ENCODE assay signal across 8 cellular contexts in the genomic region with DNA sequence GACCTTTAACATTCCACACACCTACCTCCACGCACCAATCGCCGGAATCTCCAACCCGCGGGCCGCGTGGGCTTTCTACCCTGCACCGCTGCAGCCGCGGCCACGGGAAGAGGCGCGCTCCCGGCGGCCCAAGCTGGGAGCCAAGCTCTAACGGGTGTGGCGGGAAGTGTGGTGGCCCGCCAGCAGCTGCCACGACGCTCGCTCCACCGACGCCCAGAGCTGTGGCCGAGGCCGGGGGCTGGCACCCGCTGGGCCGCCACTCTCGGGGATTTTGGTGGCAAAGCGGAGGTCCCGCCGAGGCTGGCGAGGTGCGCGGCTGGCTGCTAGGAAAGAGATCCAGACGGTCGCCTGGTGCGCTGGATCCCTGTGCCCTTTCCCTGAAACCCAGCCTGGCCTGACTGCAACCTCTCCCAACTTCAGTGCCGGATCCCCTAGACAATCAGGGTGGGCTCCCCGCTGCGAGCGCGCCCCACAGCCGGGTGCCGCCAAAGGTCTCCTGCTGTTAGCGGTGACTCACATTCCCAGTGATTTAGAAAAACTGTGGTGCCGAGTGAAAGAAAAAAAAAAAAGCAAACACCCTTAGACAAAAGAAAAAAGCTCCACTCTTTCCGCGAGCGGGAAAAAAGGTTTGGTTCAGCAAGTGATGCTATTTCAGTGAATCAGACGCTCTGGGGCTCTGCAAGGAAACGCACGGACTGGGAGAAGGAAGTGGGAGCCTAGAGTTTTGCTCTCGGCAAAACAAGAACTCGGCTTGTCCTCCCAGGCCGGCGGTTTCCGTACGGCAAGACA. TPM values are rescaled to one million over a fixed set of nuclear protein-coding genes. Genes with fewer than 3 reads are reported as not detected.
DNase-seq lines count a peak whose midpoint lies in the region; ATAC-seq and TF ChIP-seq lines count a peak whose summit lies in the region.

No MANE protein-coding gene starts in this region.

- no peaks in the 10 kb centered on the region; the same call in 1 of the 2 replicates for H3K27me3 ChIP-seq in MM.1S (replicated peaks; ENCODE audit: insufficient read depth, low read length)
- H3K27me3 ChIP-seq in heart right ventricle: peaks cover 0 to 77% (median 45%) of the 10 kb centered on the region in 7 donors
- H3K27me3 ChIP-seq in psoas muscle (ENCODE audit: insufficient read depth in 3 of 3, low read length in 2 of 3): peaks cover 0 to 7% (median 0%) of the 10 kb centered on the region in 3 donors

- CTCF ChIA-PET in activated naive CD4-positive, alpha-beta T cell treated with anti-CD3 and anti-CD28 coated beads, Interleukin-2, amount 10 ng/mL, durations not matched to agents 7 days and 5 days (lab: Charles Lee): interaction anchor here (0.6 to 2.0 kb wide), 6 partner anchors 18 to 584 kb away, joined by 3 to 6 read pairs (median 4); no protein-coding TSS in a partner anchor
- CTCF ChIA-PET in GM10248 (lab: Yijun Ruan, JAX): interaction anchor here (1.1 to 1.5 kb wide), 3 partner anchors 10 to 264 kb away, joined by 3 read pairs; no protein-coding TSS in a partner anchor

- H3K4me1 ChIP-seq in MM.1S (ENCODE audit: low read length) (no peaks in the 10 kb centered on the region), heart right ventricle (peaks cover 0 to 51% (median 47%) of the 10 kb centered on the region in 9 donors), psoas muscle (peaks cover 15% of the 10 kb centered on the region)

- H4K20me1 ChIP-seq in MM.1S (ENCODE audit: insufficient read depth, low read length): peaks cover 11% of the 10 kb centered on the region; the same call in 1 of the 2 replicates

- no peak overlapping the region for H2AFZ ChIP-seq in MM.1S (ENCODE audit: low read length)

- H3K4me3 Mint-ChIP-seq in CD14-positive monocyte: peak overlapping the region; percentile 92 to 98
- peak overlapping the region; percentile 64 for H3K4me3 Mint-ChIP-seq in activated naive CD4-positive, alpha-beta T cell treated with anti-CD3 and anti-CD28 coated beads, Interleukin-2, amount 10 ng/mL, durations not matched to agents 7 days and 5 days

- H3K27ac ChIP-seq in MM.1S (ENCODE audit: low read length) (no peak overlapping the region), heart right ventricle (peak overlapping the region in 8 of 10 donors; percentile 19 to 70 (median 51)), psoas muscle (no peak overlapping the region)

- peak overlapping the region; percentile 76 for H3K4me2 ChIP-seq in MM.1S (ENCODE audit: low read depth, low read length)

- ATAC-seq in heart right ventricle (peak in 6 of 8 donors; percentile 19 to 45 (median 39)), psoas muscle (no peak), GM19463 (IDR thresholded peaks at IDR 0.05; ENCODE audit: unreplicated experiment) (no peak), HG03521 (IDR thresholded peaks at IDR 0.05; ENCODE audit: unreplicated experiment) (no peak)

- peaks cover 4 to 15% of the 10 kb centered on the region in 2 donors for H3K36me3 Mint-ChIP-seq in CD14-positive monocyte
- peaks cover 6% of the 10 kb centered on the region for H3K36me3 Mint-ChIP-seq in activated naive CD4-positive, alpha-beta T cell treated with anti-CD3 and anti-CD28 coated beads, Interleukin-2, amount 10 ng/mL, durations not matched to agents 7 days and 5 days

- H3F3A ChIP-seq in MM.1S (ENCODE audit: insufficient read depth, low read length): peaks cover 12% of the 10 kb centered on the region

- H3K27ac Mint-ChIP-seq in CD14-positive monocyte: peak overlapping the region in 2 of 7 donors; percentile 5 to 68
- peak overlapping the region; percentile 49 for H3K27ac Mint-ChIP-seq in activated naive CD4-positive, alpha-beta T cell treated with anti-CD3 and anti-CD28 coated beads, Interleukin-2, amount 10 ng/mL, durations not matched to agents 7 days and 5 days

- H3K4me3 ChIP-seq in MM.1S (ENCODE audit: low read length) (peak overlapping the region; percentile 34; the same call in 1 of the 2 replicates), heart right ventricle (peak overlapping the region in 9 of 10 donors; percentile 36 to 96 (median 83)), psoas muscle (peak overlapping the region; percentile 84)

- POLR2A ChIA-PET in GM10248 (lab: Yijun Ruan, JAX): no interaction called here

- H3K27me3 Mint-ChIP-seq in CD14-positive monocyte (ENCODE audit: low read depth in 3 of 3): peaks cover 59 to 60% (median 59%) of the 10 kb centered on the region in 3 donors
- peaks cover 84% of the 10 kb centered on the region for H3K27me3 Mint-ChIP-seq in activated naive CD4-positive, alpha-beta T cell treated with anti-CD3 and anti-CD28 coated beads, Interleukin-2, amount 10 ng/mL, durations not matched to agents 7 days and 5 days

- no peaks in the 10 kb centered on the region for H3K9me3 ChIP-seq in MM.1S (replicated peaks; ENCODE audit: insufficient read depth, low read length)
- H3K9me3 ChIP-seq in heart right ventricle: no peaks in the 10 kb centered on the region
- no peaks in the 10 kb centered on the region for H3K9me3 ChIP-seq in psoas muscle

- intact Hi-C loops in CD14-positive monocyte (cut with micrococcal nuclease): loop anchor here (5.0 to 10.0 kb wide), 2 partner anchors 303 to 584 kb away; no protein-coding TSS in a partner anchor
- intact Hi-C loops in heart right ventricle (cut with DNase I): loop anchor here in 8 of 10 donors (5.0 to 10.0 kb wide), 6 partner anchors 301 to 587 kb away; no protein-coding TSS in a partner anchor
- intact Hi-C loops in psoas muscle (cut with DNase I): loop anchor here in 1 of 2 donors (2.0 to 10.0 kb wide), 4 partner anchors 306 to 617 kb away; no protein-coding TSS in a partner anchor

- WGBS in heart right ventricle, 2 donors: 4% methylated on average over 58 of the region's 58 CpGs
- 18 to 24% (median 20%) methylated on average over 58 of the region's 58 CpGs for WGBS in psoas muscle, 3 donors

- H3K9me3 Mint-ChIP-seq in CD14-positive monocyte: peaks cover 0 to 27% (median 7%) of the 10 kb centered on the region in 7 donors
- H3K9me3 Mint-ChIP-seq in activated naive CD4-positive, alpha-beta T cell treated with anti-CD3 and anti-CD28 coated beads, Interleukin-2, amount 10 ng/mL, durations not matched to agents 7 days and 5 days: no peaks in the 10 kb centered on the region

- H3K9me2 ChIP-seq in MM.1S (replicated peaks; ENCODE audit: insufficient read depth, low read length): no peaks in the 10 kb centered on the region

- H3K4me1 Mint-ChIP-seq in CD14-positive monocyte: peaks cover 38% of the 10 kb centered on the region
- peaks cover 40% of the 10 kb centered on the region for H3K4me1 Mint-ChIP-seq in activated naive CD4-positive, alpha-beta T cell treated with anti-CD3 and anti-CD28 coated beads, Interleukin-2, amount 10 ng/mL, durations not matched to agents 7 days and 5 days

- H3K9ac ChIP-seq in MM.1S (ENCODE audit: low read length): peak overlapping the region; percentile 16; the same call in 1 of the 2 replicates

- DNase-seq in CD14-positive monocyte (ENCODE audit: low spot score) (no peak), MM.1S (peak; percentile 10), heart right ventricle (peak; percentile 32 to 50), psoas muscle (peak; percentile 41 to 57), GM10248 (ENCODE audit: extremely low spot score) (no peak)
- DNase-seq in activated naive CD4-positive, alpha-beta T cell treated with anti-CD3 and anti-CD28 coated beads, Interleukin-2, amount 10 ng/mL, durations not matched to agents 7 days and 5 days: peak; percentile 40

- no peak for TF ChIP-seq CTCF in CD14-positive monocyte (IDR thresholded peaks at IDR 0.05)
- TF ChIP-seq CTCF in MM.1S (IDR thresholded peaks at IDR 0.05; ENCODE audit: low read length): no peak
- TF ChIP-seq CTCF in heart right ventricle (IDR thresholded peaks at IDR 0.05): no peak
- TF ChIP-seq CTCF in psoas muscle (IDR thresholded peaks at IDR 0.05): no peak
- TF ChIP-seq CTCF in GM10248 (IDR thresholded peaks at IDR 0.05; ENCODE audit: control extremely low read depth, extremely low read depth, low read depth, missing control alignments): no peak

- H3K79me2 ChIP-seq in MM.1S (ENCODE audit: low read length): peaks cover 18% of the 10 kb centered on the region

- H3K36me3 ChIP-seq in MM.1S (replicated peaks; ENCODE audit: insufficient read depth, low read length) (no peaks in the 10 kb centered on the region), heart right ventricle (no peaks in the 10 kb centered on the region), psoas muscle (ENCODE audit: insufficient read depth in 1 of 2, low read depth in 1 of 2) (no peaks in the 10 kb centered on the region)

RNA-seq across cellular contexts. Expression of gene BCL2L11, which starts 2.9 kb away (rescaled TPM):
- polyA plus RNA-seq in CD14-positive monocyte: 10 to 100 TPM in 1 of 2 donors, 1 to 10 TPM in 1; 8.8 to 20.4 TPM
- 10 to 100 TPM in 1 of 10 donors, 1 to 10 TPM in 9; 1.9 to 14.5 (median 7.4) TPM for total RNA-seq in heart right ventricle
- polyA plus RNA-seq in heart right ventricle: 1 to 10 TPM; 1.4 to 1.7 TPM
- 10 to 100 TPM in 2 of 4 donors, 1 to 10 TPM in 2; 8.2 to 25.4 (median 11.7) TPM for total RNA-seq in psoas muscle
- polyA plus RNA-seq in psoas muscle: 1 to 10 TPM; 2.5 to 7.4 (median 4.6) TPM

Comparison
In these comparisons a context has a peak if more than half of its experiments do, and no peak if none do; other contexts are left out.
1. DNase-seq: peak in MM.1S (single experiment), activated naive CD4-positive, alpha-beta T cell treated with anti-CD3 and anti-CD28 coated beads, Interleukin-2, amount 10 ng/mL, durations not matched to agents 7 days and 5 days (single experiment), heart right ventricle (2 of 2) and psoas muscle (2 of 2); none in CD14-positive monocyte (single experiment) and GM10248 (single experiment).
2. H3K27ac ChIP-seq: peak in heart right ventricle (8 of 10); none in MM.1S (single experiment) and psoas muscle (single experiment).
3. H3K4me3 ChIP-seq: peak in every context shown above with its lines; median percentile 84 in psoas muscle; 83 in heart right ventricle; 34 in MM.1S.
4. ATAC-seq: peak in heart right ventricle (6 of 8); none in psoas muscle (0 of 4), GM19463 (single experiment) and HG03521 (single experiment).